23 cellular contexts compared by ENCODE assay signal in the genomic region with DNA sequence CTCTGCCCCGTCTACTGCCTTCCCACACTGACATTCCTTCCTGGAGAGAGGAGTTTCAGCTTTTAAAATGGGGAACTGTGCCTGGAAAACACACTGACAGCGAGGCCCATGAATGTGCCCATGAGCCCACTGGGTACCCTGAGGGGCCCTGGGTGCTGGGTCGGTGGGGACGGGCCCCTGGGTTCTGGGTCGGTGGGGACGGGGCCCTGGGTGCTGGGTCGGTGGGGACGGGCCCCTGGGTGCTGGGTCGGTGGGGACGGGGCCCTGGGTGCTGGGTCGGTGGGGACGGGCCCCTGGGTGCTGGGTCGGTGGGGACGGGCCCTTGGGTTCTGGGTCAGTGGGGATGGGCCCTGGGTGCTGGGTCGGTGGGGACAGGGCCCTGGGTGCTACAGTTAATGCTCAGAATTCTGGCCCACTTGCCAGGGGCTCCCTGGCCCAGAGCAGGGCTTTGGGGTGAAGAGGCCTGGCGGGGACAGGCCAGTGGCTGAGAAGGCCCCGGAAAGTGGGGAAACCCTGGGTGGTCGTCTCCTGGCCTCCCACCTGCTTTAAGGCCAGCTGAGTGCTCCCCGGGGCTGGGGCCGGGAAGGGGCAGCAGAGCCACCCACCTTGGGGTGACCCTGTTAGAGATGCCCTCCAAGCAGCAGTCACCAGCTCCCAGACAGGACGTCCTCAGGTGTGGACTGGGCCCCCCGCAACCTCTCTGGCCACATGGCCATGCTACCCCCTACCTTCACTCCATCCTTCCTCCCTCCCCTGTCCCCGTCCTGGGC. TPM values are rescaled to one million over a fixed set of nuclear protein-coding genes. Genes with fewer than 3 reads are reported as not detected.
DNase-seq lines count a peak whose midpoint lies in the region; ATAC-seq, FAIRE-seq and TF ChIP-seq lines count a peak whose summit lies in the region.
"Had no signal": no experiment of that assay in that cellular context is flagged by ENCODE, and none has a peak within 500 bp of the region (broad histone marks: within the 10 kb centered on the region; RNA-seq: fewer than 3 reads in every experiment).

No MANE protein-coding gene starts in this region.

- peaks cover 19% of the 10 kb centered on the region for H3K79me1 ChIP-seq in mesenchymal stem cell (replicated peaks; ENCODE audit: low read length, poor library complexity, severe bottlenecking)

- 95% methylated on average over 22 of the region's 23 CpGs for WGBS in mesenchymal stem cell

- H3K9ac ChIP-seq in astrocyte (ENCODE audit: low read length) (peak overlapping the region; percentile 85), mesenchymal stem cell (ENCODE audit: low read length) (peak overlapping the region; percentile 91)

- no peak overlapping the region for H2BK120ac ChIP-seq in mesenchymal stem cell (ENCODE audit: low read depth, low read length)

- H2AFZ ChIP-seq in astrocyte (ENCODE audit: low read depth, low read length) (no peak overlapping the region), mesenchymal stem cell (ENCODE audit: low read depth, low read length) (no peak overlapping the region)

- no peak overlapping the region for H2AK5ac ChIP-seq in mesenchymal stem cell (ENCODE audit: low read length, severe bottlenecking)

- peaks cover 4% of the 10 kb centered on the region for H3K36me3 ChIP-seq in left ventricle myocardium inferior
- no peaks in the 10 kb centered on the region for H3K36me3 ChIP-seq in astrocyte (ENCODE audit: insufficient read depth, low read length)
- peaks cover 0 to 52% of the 10 kb centered on the region in 2 experiments for H3K36me3 ChIP-seq in mesenchymal stem cell (ENCODE audit: control insufficient read depth in 1 of 2, insufficient read depth in 2 of 2, low read depth in 1 of 2, low read length in 2 of 2)
- H3K36me3 ChIP-seq in vagina: no peaks in the 10 kb centered on the region
- H3K36me3 ChIP-seq: HAP-1 had no signal

- H3K27me3 Mint-ChIP-seq in astrocyte (ENCODE audit: low read depth, unreplicated experiment): no peaks in the 10 kb centered on the region

- peaks cover 3% of the 10 kb centered on the region for H3K36me3 Mint-ChIP-seq in astrocyte (ENCODE audit: low read depth, unreplicated experiment)
- H3K36me3 Mint-ChIP-seq: naive B cell had no signal

- ATAC-seq in HG02798 (IDR thresholded peaks at IDR 0.05; ENCODE audit: poor library complexity, unreplicated experiment): no peak
- ATAC-seq: activated CD8-positive, alpha-beta T cell treated with anti-CD3 and anti-CD28 coated beads, Interleukin-2, amount 10 ng/mL, durations not matched to agents 7 days and 5 days had no signal

- H3K23ac ChIP-seq in mesenchymal stem cell (ENCODE audit: low read length in 2 of 2): no peak overlapping the region

- H3K4me2 ChIP-seq in astrocyte (ENCODE audit: low read length): peak overlapping the region; percentile 98
- peak overlapping the region; percentile 66 for H3K4me2 ChIP-seq in mesenchymal stem cell (ENCODE audit: low read length, poor library complexity, severe bottlenecking)

- TF ChIP-seq POLR2A in vagina (IDR thresholded peaks at IDR 0.05): no peak

- H3K4ac ChIP-seq in mesenchymal stem cell (ENCODE audit: low read depth in 1 of 2, low read length in 2 of 2): peak overlapping the region in 1 of 2 experiments; percentile 48

- H3K9me3 ChIP-seq in left ventricle myocardium inferior (replicated peaks) (no peaks in the 10 kb centered on the region), astrocyte (ENCODE audit: insufficient read depth, low read depth, low read length) (no peaks in the 10 kb centered on the region), mesenchymal stem cell (ENCODE audit: control insufficient read depth, low read length) (no peaks in the 10 kb centered on the region), vagina (no peaks in the 10 kb centered on the region)
- H3K9me3 ChIP-seq: HAP-1, testis had no signal

- no peak overlapping the region for H3K27ac Mint-ChIP-seq in astrocyte (ENCODE audit: unreplicated experiment)
- H3K27ac Mint-ChIP-seq: activated CD8-positive, alpha-beta T cell treated with anti-CD3 and anti-CD28 coated beads, Interleukin-2, amount 10 ng/mL, durations not matched to agents 7 days and 5 days; activated T-helper 1 cell treated with anti-CD3 and anti-CD28 coated beads, Interleukin-12 subunit alpha, Interleukin-12 subunit beta, Interleukin-2, Interleukin-4 antibody, amounts not matched to agents 30 ng/mL and 10 ng/mL and 1 ng/mL, durations not matched to agents 14 hours and 24 hours and 36 hours; dendritic cell treated with granulocyte-macrophage colony-stimulating factor and Interleukin-4, amounts not matched to agents 40 ng/mL and 50 ng/mL, for 4 days had no signal

- no peak overlapping the region for H3K18ac ChIP-seq in mesenchymal stem cell (ENCODE audit: low read depth in 1 of 2, low read length in 2 of 2)

- peaks cover 68% of the 10 kb centered on the region for H3K79me2 ChIP-seq in astrocyte (ENCODE audit: insufficient read depth, low read length)

- peak overlapping the region; percentile 86 for H4K91ac ChIP-seq in mesenchymal stem cell (ENCODE audit: low read length)

- H3K4me3 Mint-ChIP-seq in astrocyte (ENCODE audit: unreplicated experiment): peak overlapping the region; percentile 89
- H3K4me3 Mint-ChIP-seq: activated CD8-positive, alpha-beta T cell treated with anti-CD3 and anti-CD28 coated beads, Interleukin-2, amount 10 ng/mL, durations not matched to agents 7 days and 5 days; dendritic cell treated with granulocyte-macrophage colony-stimulating factor and Interleukin-4, amounts not matched to agents 40 ng/mL and 50 ng/mL, for 4 days had no signal

- H3K27me3 ChIP-seq in left ventricle myocardium inferior (ENCODE audit: low read depth) (no peaks in the 10 kb centered on the region), astrocyte (ENCODE audit: insufficient read depth, low read length) (no peaks in the 10 kb centered on the region), mesenchymal stem cell (ENCODE audit: control insufficient read depth in 1 of 2, insufficient read depth in 1 of 2, low read length in 2 of 2) (no peaks in the 10 kb centered on the region), vagina (no peaks in the 10 kb centered on the region)
- H3K27me3 ChIP-seq: testis had no signal

- no peak overlapping the region for H2BK15ac ChIP-seq in mesenchymal stem cell (ENCODE audit: low read depth, poor library complexity, severe bottlenecking)

- peak overlapping the region in 1 of 2 experiments; percentile 29 for H2BK12ac ChIP-seq in mesenchymal stem cell (ENCODE audit: low read length in 2 of 2)

- DNase-seq in left ventricle myocardium inferior (no peak), cardiac septum (ENCODE audit: low spot score) (no peak), astrocyte (ENCODE audit: low read depth) (no peak), mesenchymal stem cell (no peak), vagina (ENCODE audit: extremely low spot score in 2 of 2) (no peak), glomerular visceral epithelial cell (ENCODE audit: extremely low spot score) (no peak), NCI-H524 treated with DMSO at 0.1 percent for 48 hours (lab: John Stamatoyannopoulos, UW) (no peak)
- DNase-seq: ACHN; activated CD8-positive, alpha-beta T cell treated with anti-CD3 and anti-CD28 coated beads, Interleukin-2, amount 10 ng/mL, durations not matched to agents 7 days and 5 days; amniotic stem cell; hypothalamus; naive B cell; NCI-H2029; NCI-H510A treated with DMSO at 0.1 percent for 48 hours; OCI-M1; stimulated activated CD4-positive, alpha-beta T cell treated with anti-CD3 and anti-CD28 coated beads, Interleukin-2, amount 100 ng/mL, for 24 hours; testis had no signal

- H3K4me1 ChIP-seq in left ventricle myocardium inferior: peaks cover 53% of the 10 kb centered on the region
- H3K4me1 ChIP-seq in astrocyte (ENCODE audit: insufficient read depth, low read length): peaks cover 32% of the 10 kb centered on the region
- H3K4me1 ChIP-seq in mesenchymal stem cell (ENCODE audit: control insufficient read depth, insufficient read depth, low read depth, low read length): peaks cover 81% of the 10 kb centered on the region
- peaks cover 57% of the 10 kb centered on the region for H3K4me1 ChIP-seq in vagina

- H3K27ac ChIP-seq in left ventricle myocardium inferior (replicated peaks): peak overlapping the region; percentile 81
- H3K27ac ChIP-seq in astrocyte (ENCODE audit: low read depth, low read length): no peak overlapping the region
- H3K27ac ChIP-seq in mesenchymal stem cell (ENCODE audit: low read length, poor library complexity, severe bottlenecking): peak overlapping the region; percentile 40
- peak overlapping the region; percentile 94 for H3K27ac ChIP-seq in vagina

- intact Hi-C loops in left ventricle myocardium inferior (cut with micrococcal nuclease): no loop called here
- intact Hi-C loops in cardiac septum (cut with DNase I): no loop called here
- intact Hi-C loops in vagina (cut with DNase I): no loop called here

- no peak overlapping the region for H2BK5ac ChIP-seq in mesenchymal stem cell (ENCODE audit: low read depth, low read length, poor library complexity, severe bottlenecking)

- no peak for FAIRE-seq in astrocyte (lab: Jason Lieb, UNC)

- H3K4me3 ChIP-seq in left ventricle myocardium inferior: peak overlapping the region; percentile 87
- no peak overlapping the region for H3K4me3 ChIP-seq in astrocyte (ENCODE audit: insufficient read depth, low read depth, low read length)
- H3K4me3 ChIP-seq in mesenchymal stem cell (ENCODE audit: insufficient read depth in 1 of 2, low read depth in 1 of 2, low read length in 2 of 2): peak overlapping the region in 1 of 2 experiments; percentile 96
- H3K4me3 ChIP-seq in vagina: peak overlapping the region; percentile 71 to 87
- H3K4me3 ChIP-seq: testis had no signal

- no peak overlapping the region for H3K14ac ChIP-seq in mesenchymal stem cell (ENCODE audit: low read length in 2 of 2)

- no peak overlapping the region for H4K8ac ChIP-seq in mesenchymal stem cell (ENCODE audit: low read length)

- no peaks in the 10 kb centered on the region for H3K9me3 Mint-ChIP-seq in astrocyte (ENCODE audit: unreplicated experiment)
- H3K9me3 Mint-ChIP-seq: activated T-helper 1 cell treated with anti-CD3 and anti-CD28 coated beads, Interleukin-12 subunit alpha, Interleukin-12 subunit beta, Interleukin-2, Interleukin-4 antibody, amounts not matched to agents 30 ng/mL and 10 ng/mL and 1 ng/mL, durations not matched to agents 14 hours and 24 hours and 36 hours; dendritic cell treated with granulocyte-macrophage colony-stimulating factor and Interleukin-4, amounts not matched to agents 40 ng/mL and 50 ng/mL, for 4 days; naive B cell had no signal

- peaks cover 66% of the 10 kb centered on the region for H4K20me1 ChIP-seq in astrocyte (ENCODE audit: insufficient read depth, low read length)

- peaks cover 11% of the 10 kb centered on the region for H3K4me1 Mint-ChIP-seq in astrocyte (ENCODE audit: low read depth, unreplicated experiment)

- no peak for TF ChIP-seq CTCF in left ventricle myocardium inferior (IDR thresholded peaks at IDR 0.05; ENCODE audit: borderline replicate concordance)
- no peak for TF ChIP-seq CTCF in astrocyte (IDR thresholded peaks at IDR 0.05; ENCODE audit: insufficient read depth, low read depth, low read length)
- no peak for TF ChIP-seq CTCF in vagina (IDR thresholded peaks at IDR 0.05)

RNA-seq across cellular contexts. Expression of a gene that starts 2.5 kb away (rescaled TPM):
- total RNA-seq in left ventricle myocardium inferior (69.0 TPM), cardiac septum (35.1 TPM), astrocyte (52.6 and 59.4 TPM in 2 replicates), vagina (35.4 TPM)
- polyA plus RNA-seq in mesenchymal stem cell (2013, experiment 1 of 2): 37.1 TPM
- polyA plus RNA-seq in mesenchymal stem cell (2013, experiment 2 of 2): 35.2 TPM

RNA-seq across cellular contexts. Expression of a gene that starts 25.9 kb away (rescaled TPM):
- total RNA-seq in left ventricle myocardium inferior (not detected), cardiac septum (0.03 TPM), astrocyte (0.09 TPM in 1 of 2 replicates, not detected in the other), vagina (not detected)
- under 0.01 TPM for polyA plus RNA-seq in mesenchymal stem cell (2013, experiment 1 of 2)
- polyA plus RNA-seq in mesenchymal stem cell (2013, experiment 2 of 2): not detected
- total RNA-seq: activated CD8-positive, alpha-beta T cell treated with anti-CD3 and anti-CD28 coated beads, Interleukin-2, amount 10 ng/mL, durations not matched to agents 7 days and 5 days; activated T-helper 1 cell treated with anti-CD3 and anti-CD28 coated beads, Interleukin-12 subunit alpha, Interleukin-12 subunit beta, Interleukin-2, Interleukin-4 antibody, amounts not matched to agents 30 ng/mL and 10 ng/mL and 1 ng/mL, durations not matched to agents 14 hours and 24 hours and 36 hours; MCF 10A had no signal
- polyA plus RNA-seq: esophagus had no signal

RNA-seq across cellular contexts. Expression of a gene that starts 33.7 kb away (rescaled TPM):
- total RNA-seq in left ventricle myocardium inferior (37.6 TPM), cardiac septum (34.1 TPM), astrocyte (14.0 and 17.4 TPM in 2 replicates), vagina (25.0 TPM)
- polyA plus RNA-seq in mesenchymal stem cell (2013, experiment 1 of 2): 15.5 TPM
- polyA plus RNA-seq in mesenchymal stem cell (2013, experiment 2 of 2): 16.8 TPM

RNA-seq across cellular contexts. Expression of a gene that starts 43.6 kb away (rescaled TPM):
- total RNA-seq in left ventricle myocardium inferior: 1.2 TPM
- 0.70 TPM for total RNA-seq in cardiac septum
- total RNA-seq in astrocyte: 2.7 and 4.2 TPM in 2 replicates
- polyA plus RNA-seq in mesenchymal stem cell (2013, experiment 1 of 2): 0.37 TPM
- polyA plus RNA-seq in mesenchymal stem cell (2013, experiment 2 of 2): 0.51 TPM
- total RNA-seq in vagina: 16.9 TPM
